Comparison of ENCODE assay signal across 14 cellular contexts in genomic region chr20:63150911-63151531, GRCh38.
A peak's percentile ranks its signal among the peaks of the same experiment; 100 is the strongest.
DNase-seq lines count a peak whose midpoint lies in the region; ATAC-seq, FAIRE-seq and TF ChIP-seq lines count a peak whose summit lies in the region.
"Had no signal": no experiment of that assay in that cellular context is flagged by ENCODE, and none has a peak within 500 bp of the region (broad histone marks: within the 10 kb centered on the region; RNA-seq: fewer than 3 reads in every experiment).

No MANE protein-coding gene starts in this region.

- H2BK15ac ChIP-seq in H1 (ENCODE audit: low read length) (0 out of 2 replicates have a peak overlapping the region, but pooled peaks have one; percentile 29), neuronal stem cell (ENCODE audit: low read length) (peak overlapping the region; percentile 78)

- no peak for TF ChIP-seq EP300 in H1 (IDR thresholded peaks at IDR 0.05; ENCODE audit: borderline replicate concordance in 1 of 2, low read depth in 2 of 2, low read length in 2 of 2)

- H3K56ac ChIP-seq in H1 (replicated peaks; ENCODE audit: insufficient read length, low read depth, low read length), result no peak overlapping the region

- H2BK120ac ChIP-seq in H1 (replicated peaks; ENCODE audit: low read depth, low read length) (no peak overlapping the region), neuronal stem cell (ENCODE audit: low read depth, low read length) (peak overlapping the region; percentile 61)

- H3K9me3 ChIP-seq in BLaER1 (peaks cover 21% of the 10 kb centered on the region), HEK293 (ENCODE audit: control insufficient read depth, insufficient read depth, low read depth, low read length) (no peaks in the 10 kb centered on the region), H1 (ENCODE audit: insufficient read depth in 2 of 2, low read depth in 1 of 2, low read length in 1 of 2) (peaks cover 8 to 19% of the 10 kb centered on the region in 2 experiments), neuronal stem cell (replicated peaks in 1 of 2; ENCODE audit: control insufficient read depth in 2 of 2, insufficient read depth in 1 of 2, low read depth in 1 of 2, low read length in 2 of 2) (peaks cover 6 to 17% of the 10 kb centered on the region in 2 donors)

- no peak overlapping the region for H2BK12ac ChIP-seq in H1 (ENCODE audit: low read depth, low read length)
- peak overlapping the region; percentile 22 for H2BK12ac ChIP-seq in neuronal stem cell (ENCODE audit: low read length)

- H3K4me3 ChIP-seq in BLaER1 (peak overlapping the region; percentile 68), HEK293 (ENCODE audit: low read depth, low read length) (no peak overlapping the region), H1 (ENCODE audit: extremely low read depth in 1 of 4, insufficient read depth in 2 of 4, low read depth in 3 of 4, low read length in 4 of 4) (no peak overlapping the region), neuronal stem cell (ENCODE audit: low read length in 2 of 2) (no peak overlapping the region)
- H3K4me3 ChIP-seq: PC-9 had no signal

- no peaks in the 10 kb centered on the region for H4K20me1 ChIP-seq in BLaER1
- H4K20me1 ChIP-seq in H1 (replicated peaks in 1 of 2; ENCODE audit: control insufficient read depth in 1 of 2, insufficient read depth in 2 of 2, low read length in 2 of 2), result no peaks in the 10 kb centered on the region

- no peaks in the 10 kb centered on the region for H3K27me3 ChIP-seq in BLaER1
- peaks cover 0 to 2% (median under 1%) of the 10 kb centered on the region in 4 experiments; a peak in 1 of 7 replicates for H3K27me3 ChIP-seq in H1 (replicated peaks in 1 of 4; ENCODE audit: control insufficient read depth in 3 of 4, extremely low read depth in 1 of 4, insufficient read depth in 3 of 4, low read length in 3 of 4)
- peaks cover 0 to 56% (median 0%) of the 10 kb centered on the region in 3 experiments for H3K27me3 ChIP-seq in neuronal stem cell (ENCODE audit: control insufficient read depth in 3 of 3, insufficient read depth in 3 of 3, low read depth in 1 of 3, low read length in 3 of 3)

- H3K27ac ChIP-seq in BLaER1, result peak overlapping the region; percentile 100
- H3K27ac ChIP-seq in HEK293 (ENCODE audit: extremely low read depth, low read depth, low read length), result no peak overlapping the region
- H3K27ac ChIP-seq in H1 (ENCODE audit: low read depth, low read length), result no peak overlapping the region
- no peak overlapping the region for H3K27ac ChIP-seq in neuronal stem cell (replicated peaks; ENCODE audit: low read length)
- H3K27ac ChIP-seq: PC-9 had no signal

- TF ChIP-seq POLR2A in H1 (IDR thresholded peaks at IDR 0.05; ENCODE audit: control extremely low read depth in 1 of 2, low read depth in 2 of 2, low read length in 2 of 2), result no peak

- H3K79me2 ChIP-seq in H1 (ENCODE audit: control insufficient read depth in 1 of 2, insufficient read depth in 2 of 2, low read length in 2 of 2), result no peaks in the 10 kb centered on the region

- H4K8ac ChIP-seq in H1 (ENCODE audit: extremely low read depth, insufficient read depth, low read length), result no peak overlapping the region; the same call in 1 of the 2 replicates
- peak overlapping the region; percentile 65 for H4K8ac ChIP-seq in neuronal stem cell (ENCODE audit: low read depth, low read length)

- H3K4me2 ChIP-seq in BLaER1 (peak overlapping the region; percentile 99), H1 (ENCODE audit: insufficient read depth in 1 of 2, low read depth in 2 of 2, low read length in 2 of 2) (no peak overlapping the region), neuronal stem cell (ENCODE audit: insufficient read depth, low read length, poor library complexity, severe bottlenecking) (no peak overlapping the region)
- H3K4me2 ChIP-seq: PC-9 had no signal

- H3K14ac ChIP-seq in H1 (ENCODE audit: insufficient read length), result no peak overlapping the region
- peak overlapping the region; percentile 71 for H3K14ac ChIP-seq in neuronal stem cell (ENCODE audit: low read length)

- H3K79me1 ChIP-seq in H1 (ENCODE audit: low read depth, low read length), result no peaks in the 10 kb centered on the region
- H3K79me1 ChIP-seq in neuronal stem cell (ENCODE audit: low read depth, low read length), result no peaks in the 10 kb centered on the region

- H2AFZ ChIP-seq in H1 (ENCODE audit: low read length) (no peak overlapping the region), neuronal stem cell (ENCODE audit: low read length) (no peak overlapping the region)
- H2AFZ ChIP-seq: PC-9 had no signal

- POLR2A ChIA-PET in HEK293 (lab: Yijun Ruan, JAX) (no interaction called here), H1 (lab: Charles Lee; ENCODE audit: partially characterized antibody) (interaction anchor here (1.5 to 2.7 kb wide), 2 partner anchors 13 to 16 kb away, joined by 3 to 11 read pairs; no protein-coding TSS in a partner anchor)

- ATAC-seq in GM21619 (IDR thresholded peaks at IDR 0.05; ENCODE audit: unreplicated experiment) (no peak), omental fat pad (ENCODE audit: low FRiP score) (no peak)
- ATAC-seq: Right ventricle myocardium inferior had no signal

- H3K4ac ChIP-seq in H1 (replicated peaks; ENCODE audit: insufficient read length, low read depth, low read length) (no peak overlapping the region), neuronal stem cell (ENCODE audit: low read length) (no peak overlapping the region)

- no peak for TF ChIP-seq CTCF in HEK293 (tag by site-specific recombination; IDR thresholded peaks at IDR 0.05)
- no peak for TF ChIP-seq CTCF in H1 (IDR thresholded peaks at IDR 0.05; ENCODE audit: control extremely low read depth in 1 of 3, insufficient read depth in 1 of 3, low read depth in 1 of 3, low read length in 3 of 3)
- no peak for TF ChIP-seq CTCF in omental fat pad (IDR thresholded peaks at IDR 0.05)

- H3K9ac ChIP-seq in BLaER1 (peak overlapping the region; percentile 95), H1 (replicated peaks in 1 of 4; ENCODE audit: extremely low read depth in 1 of 4, low read depth in 3 of 4, low read length in 3 of 4) (no peak overlapping the region), neuronal stem cell (ENCODE audit: low read depth, low read length, poor library complexity) (peak overlapping the region; percentile 21)

- CTCF ChIA-PET in HEK293 (lab: Yijun Ruan, JAX) (no interaction called here), H1 (lab: Charles Lee; ENCODE audit: partially characterized antibody) (interaction anchor here (0.8 to 2.1 kb wide), 7 partner anchors 13 to 420 kb away, joined by 3 to 8 read pairs (median 3); no protein-coding TSS in a partner anchor)

- TF ChIP-seq RAD21 in H1 (IDR thresholded peaks at IDR 0.05 in 1 of 2, conservative IDR thresholded peaks at IDR 0.05 in 1 of 2; ENCODE audit: low read depth in 2 of 2, low read length in 2 of 2), result no peak

- no peak overlapping the region for H4K5ac ChIP-seq in H1 (ENCODE audit: insufficient read length, low read depth, low read length)

- DNase-seq in H1 (ENCODE audit: low read depth in 1 of 2, low spot score in 2 of 2), result no peak
- no peak for DNase-seq in neuronal stem cell (ENCODE audit: low spot score)
- DNase-seq in NCI-H524 (lab: John Stamatoyannopoulos, UW), result no peak
- no peak for DNase-seq in omental fat pad (ENCODE audit: low spot score)
- DNase-seq: ACHN, H7, MV-4-11, NCI-H1436 treated with DMSO at 0.1 percent for 48 hours, NCI-H2107, PC-9 had no signal

- H4K91ac ChIP-seq in H1 (replicated peaks; ENCODE audit: insufficient read length, low read length) (no peak overlapping the region), neuronal stem cell (ENCODE audit: low read depth, low read length, poor library complexity) (no peak overlapping the region)

- no peaks in the 10 kb centered on the region; the same call in 1 of the 2 replicates for H3K23me2 ChIP-seq in H1 (ENCODE audit: low read depth, low read length)

- WGBS in H1 (ENCODE audit: extremely low coverage in 1 of 2, insufficient coverage in 1 of 2, insufficient read length in 1 of 2, insufficient replicate concordance in 2 of 2, low coverage in 1 of 2, low lambda C conversion rate in 2 of 2, missing lambda C conversion rate in 1 of 2), 2 experiments, result 89% methylated on average over 23 of the region's 23 CpGs; no CpG with 5 or more reads in 1 of the 2 experiments
- no CpG with 5 or more reads among the region's 23 CpGs for WGBS in neuronal stem cell (ENCODE audit: extremely low coverage in 2 of 2, insufficient read length in 2 of 2, insufficient replicate concordance in 1 of 2), 2 donors

- H3K4me1 ChIP-seq in BLaER1, result peaks cover 67% of the 10 kb centered on the region
- no peaks in the 10 kb centered on the region for H3K4me1 ChIP-seq in HEK293 (ENCODE audit: control insufficient read depth, insufficient read depth, low read length)
- H3K4me1 ChIP-seq in H1 (replicated peaks in 1 of 4; ENCODE audit: control insufficient read depth in 3 of 4, insufficient read depth in 4 of 4, low read length in 3 of 4), result no peaks in the 10 kb centered on the region
- H3K4me1 ChIP-seq in neuronal stem cell (ENCODE audit: control insufficient read depth in 2 of 2, insufficient read depth in 1 of 2, low read depth in 1 of 2, low read length in 2 of 2), result no peaks in the 10 kb centered on the region

- no peak overlapping the region for H2BK20ac ChIP-seq in H1 (ENCODE audit: low read length)

- no peak overlapping the region for H3K18ac ChIP-seq in H1 (ENCODE audit: extremely low read depth, low read length)
- H3K18ac ChIP-seq in neuronal stem cell (ENCODE audit: low read length), result peak overlapping the region; percentile 64

- FAIRE-seq in H1 (lab: Jason Lieb, UNC), result no peak

- H3K23ac ChIP-seq in H1 (ENCODE audit: insufficient read length), result no peak overlapping the region
- no peak overlapping the region for H3K23ac ChIP-seq in neuronal stem cell (ENCODE audit: low read depth, low read length, poor library complexity)

- H2AK5ac ChIP-seq in H1 (ENCODE audit: low read depth, low read length) (no peak overlapping the region), neuronal stem cell (ENCODE audit: low read depth, low read length) (peak overlapping the region; percentile 90)

- H3K36me3 ChIP-seq in BLaER1 (no peaks in the 10 kb centered on the region), HEK293 (ENCODE audit: control insufficient read depth in 2 of 2, insufficient read depth in 1 of 2, low read length in 2 of 2) (no peaks in the 10 kb centered on the region), H1 (ENCODE audit: control insufficient read depth in 2 of 4, insufficient read depth in 4 of 4, low read length in 3 of 4) (no peaks in the 10 kb centered on the region), neuronal stem cell (replicated peaks in 1 of 2; ENCODE audit: control insufficient read depth in 2 of 2, insufficient read depth in 2 of 2, low read length in 2 of 2) (no peaks in the 10 kb centered on the region)

- H2BK5ac ChIP-seq in H1 (ENCODE audit: low read depth, low read length) (no peak overlapping the region), neuronal stem cell (ENCODE audit: low read length) (peak overlapping the region; percentile 5)

TF ChIP-seq in HEK293, 187 proteins besides CTCF, POLR2A, EP300 and RAD21 (continues in another document):
- TF ChIP-seq KLF10 (tag by site-specific recombination; IDR thresholded peaks at IDR 0.05), result no peak

TF ChIP-seq in H1, 55 proteins besides CTCF, POLR2A, EP300 and RAD21 (continues in another document):
- no peak for TF ChIP-seq SIX5 (IDR thresholded peaks at IDR 0.05; ENCODE audit: low read depth, low read length)

Comparison
In these comparisons a context has a peak if more than half of its experiments do, and no peak if none do; other contexts are left out.
1. H3K9ac ChIP-seq: peak in BLaER1 (single experiment) and neuronal stem cell (single experiment); none in H1 (0 of 4).